1 cellular context compared by ENCODE assay signal in genomic region chr3:49421890-49422378, GRCh38.
TF ChIP-seq lines count a peak whose summit lies in the region.

No MANE protein-coding gene starts in this region.

TF ChIP-seq in K562, 482 proteins besides CTCF, POLR2A, EP300 and RAD21:
- TF ChIP-seq ZBTB17 (CRISPR knock-in tag; IDR thresholded peaks at IDR 0.05) = no peak
- TF ChIP-seq TSHZ1 (CRISPR knock-in tag; IDR thresholded peaks at IDR 0.05) = no peak
- TF ChIP-seq ZBTB33 (CRISPR knock-in tag; IDR thresholded peaks at IDR 0.05) = 0 out of 2 replicates have a peak, but pooled peaks have one; percentile 22
- TF ChIP-seq POLR2G (IDR thresholded peaks at IDR 0.05; ENCODE audit: low read depth, low read length) = peak; percentile 53
- no peak for TF ChIP-seq KAT7 (CRISPR knock-in tag; IDR thresholded peaks at IDR 0.05; ENCODE audit: borderline replicate concordance)
- no peak for TF ChIP-seq TCFL5 (CRISPR knock-in tag; conservative IDR thresholded peaks at IDR 0.05)
TF ChIP-seq in K562: peak in this region for 2.
